8 cellular contexts compared by ENCODE assay signal in genomic region chr3:195859061-195859845, GRCh38. TPM values are rescaled to one million over a fixed set of nuclear protein-coding genes. Genes with fewer than 3 reads are reported as not detected.
A peak's percentile ranks its signal among the peaks of the same experiment; 100 is the strongest.
DNase-seq lines count a peak whose midpoint lies in the region; ATAC-seq and TF ChIP-seq lines count a peak whose summit lies in the region.

No MANE protein-coding gene starts in this region.

- no peak overlapping the region for H3K27ac Mint-ChIP-seq in activated B cell treated with CpG ODN at 0.5 μM for 24 hours

- DNase-seq in Right ventricle myocardium superior (peak; percentile 79), Right ventricle myocardium inferior (ENCODE audit: missing footprints) (no peak), NCI-H2107 (lab: John Stamatoyannopoulos, UW) (peak; percentile 78), activated B cell treated with CpG ODN at 0.5 μM for 24 hours (peak; percentile 72), breast epithelium (ENCODE audit: low spot score in 2 of 2) (peak; percentile 72 to 76), kidney glomerular epithelial cell (lab: John Stamatoyannopoulos, UW) (peak; percentile 62)
- peak; percentile 86 to 87 for DNase-seq in stimulated activated CD4-positive, alpha-beta T cell treated with anti-CD3 and anti-CD28 coated beads, Interleukin-2, amount 100 ng/mL, for 24 hours

- H3K9me3 Mint-ChIP-seq in activated B cell treated with CpG ODN at 0.5 μM for 24 hours = no peaks in the 10 kb centered on the region

- peaks cover 7% of the 10 kb centered on the region for H3K4me1 Mint-ChIP-seq in activated B cell treated with CpG ODN at 0.5 μM for 24 hours

- H3K27me3 ChIP-seq in breast epithelium = no peaks in the 10 kb centered on the region

- CTCF ChIA-PET in activated B cell treated with CpG ODN at 0.5 μM for 24 hours (lab: Charles Lee) = interaction anchor here (0.8 to 5.8 kb wide), 10 partner anchors 9 to 73 kb away, joined by 3 to 70 read pairs (median 7); partner anchors contain the start of gene TNK2

- H3K27ac ChIP-seq in breast epithelium = peak overlapping the region in 1 of 2 donors; percentile 25

- intact Hi-C loops in Right ventricle myocardium superior (cut with DNase I) (no loop called here), Right ventricle myocardium inferior (cut with DNase I) (loop anchor here (1.0 kb wide), 2 partner anchors 35 to 56 kb away; no protein-coding TSS in a partner anchor), activated B cell treated with CpG ODN at 0.5 μM for 24 hours (cut with micrococcal nuclease) (loop anchor here (1.0 to 10.0 kb wide), 4 partner anchors 35 to 234 kb away; no protein-coding TSS in a partner anchor), breast epithelium (cut with DNase I; ENCODE audit: low total_unique reads) (no loop called here)

- H3K9me3 ChIP-seq in breast epithelium = no peaks in the 10 kb centered on the region

- H3K4me3 Mint-ChIP-seq in activated B cell treated with CpG ODN at 0.5 μM for 24 hours = peak overlapping the region; percentile 29

- H3K36me3 Mint-ChIP-seq in activated B cell treated with CpG ODN at 0.5 μM for 24 hours (ENCODE audit: low read depth) = peaks cover 2% of the 10 kb centered on the region

- peaks cover 3% of the 10 kb centered on the region for H3K27me3 Mint-ChIP-seq in activated B cell treated with CpG ODN at 0.5 μM for 24 hours

- ATAC-seq in Right ventricle myocardium superior (ENCODE audit: poor library complexity) = peak; percentile 34
- no peak for ATAC-seq in Right ventricle myocardium inferior
- ATAC-seq in activated B cell treated with CpG ODN at 0.5 μM for 24 hours (ENCODE audit: low read depth) = peak; percentile 72
- ATAC-seq in HG03439 (IDR thresholded peaks at IDR 0.05; ENCODE audit: unreplicated experiment) = no peak

- POLR2A ChIA-PET in activated B cell treated with CpG ODN at 0.5 μM for 24 hours (lab: Charles Lee) = interaction anchor here (0.8 to 1.2 kb wide), 5 partner anchors 9 to 56 kb away, joined by 4 to 7 read pairs (median 6); partner anchors contain the start of gene TNK2

- no peak for TF ChIP-seq POLR2A in breast epithelium (IDR thresholded peaks at IDR 0.05)

- H3K4me1 ChIP-seq in breast epithelium = peaks cover 0 to 7% of the 10 kb centered on the region in 2 donors

- H3K36me3 ChIP-seq in breast epithelium = no peaks in the 10 kb centered on the region

- TF ChIP-seq CTCF in activated B cell treated with CpG ODN at 0.5 μM for 24 hours (IDR thresholded peaks at IDR 0.05) (peak; percentile 55), breast epithelium (IDR thresholded peaks at IDR 0.05) (peak; percentile 96 to 99 (median 96))

- H3K4me3 ChIP-seq in breast epithelium = no peak overlapping the region

RNA-seq across cellular contexts. Expression of gene MUC4, which starts 47.5 kb away (rescaled TPM):
- total RNA-seq in Right ventricle myocardium superior (not detected), Right ventricle myocardium inferior (not detected), activated B cell treated with CpG ODN at 0.5 μM for 24 hours (0.09 TPM in 1 of 2 replicates, not detected in the other), breast epithelium (1 to 10 TPM in 1 of 3 donors, under 1 TPM in 1, not detected in 1; under 0.01 to 1.3 TPM)

RNA-seq across cellular contexts. Expression of gene TNK2, which starts 49.1 kb away (rescaled TPM):
- total RNA-seq in Right ventricle myocardium superior (26.7 TPM), Right ventricle myocardium inferior (31.7 TPM), activated B cell treated with CpG ODN at 0.5 μM for 24 hours (108 and 132 TPM in 2 replicates), breast epithelium (10 to 100 TPM; 13.1 to 28.7 (median 24.9) TPM)

Comparison
In these comparisons a context has a peak if more than half of its experiments do, and no peak if none do; other contexts are left out.
1. ATAC-seq: peak in Right ventricle myocardium superior (single experiment) and activated B cell treated with CpG ODN at 0.5 μM for 24 hours (single experiment); none in Right ventricle myocardium inferior (single experiment) and HG03439 (single experiment).
2. intact Hi-C loops: an anchor here in Right ventricle myocardium inferior (1.0 kb wide) and activated B cell treated with CpG ODN at 0.5 μM for 24 hours (1.0 to 10.0 kb wide); none called in Right ventricle myocardium superior and breast epithelium.